ENCODE assay signal across 10 cellular contexts in genomic region chr15:100372695-100373036, GRCh38. TPM values are rescaled to one million over a fixed set of nuclear protein-coding genes. Genes with fewer than 3 reads are reported as not detected.
DNase-seq lines count a peak whose midpoint lies in the region; ATAC-seq and TF ChIP-seq lines count a peak whose summit lies in the region.
"Had no signal": no experiment of that assay in that cellular context is flagged by ENCODE, and none has a peak within 500 bp of the region (broad histone marks: within the 10 kb centered on the region; RNA-seq: fewer than 3 reads in every experiment).

No MANE protein-coding gene starts in this region.

- H3K9me3 Mint-ChIP-seq in T-cell (peaks cover 3 to 13% (median 13%) of the 10 kb centered on the region in 3 donors), progenitor cell of endocrine pancreas (ENCODE audit: low read depth) (peaks cover 17% of the 10 kb centered on the region)

- H3K4me3 ChIP-seq in right atrium auricular region (peak overlapping the region; percentile 28 to 43), spleen (peak overlapping the region in 4 of 8 donors; percentile 2 to 59 (median 28))

- WGBS in spleen, 5 donors, result 19 to 26% (median 21%) methylated on average over 9 of the region's 9 CpGs

- H3K4me1 Mint-ChIP-seq in T-cell (peaks cover 11 to 14% (median 12%) of the 10 kb centered on the region in 3 donors), progenitor cell of endocrine pancreas (ENCODE audit: low read depth) (peaks cover 3% of the 10 kb centered on the region)

- ATAC-seq in T-cell (replicated peaks in 1 of 4) (no peak), GM18861 (IDR thresholded peaks at IDR 0.05; ENCODE audit: unreplicated experiment) (no peak), HG03045 (IDR thresholded peaks at IDR 0.05; ENCODE audit: unreplicated experiment) (no peak)

- H3K27me3 Mint-ChIP-seq in T-cell (peaks cover 45 to 52% of the 10 kb centered on the region in 2 donors), progenitor cell of endocrine pancreas (peaks cover 46% of the 10 kb centered on the region)

- no peak for TF ChIP-seq CTCF in GM10266 (IDR thresholded peaks at IDR 0.05; ENCODE audit: control insufficient read depth, insufficient read depth, low read depth, missing control alignments)
- TF ChIP-seq CTCF in right atrium auricular region (IDR thresholded peaks at IDR 0.05), result no peak
- no peak for TF ChIP-seq CTCF in progenitor cell of endocrine pancreas (IDR thresholded peaks at IDR 0.05; ENCODE audit: unreplicated experiment)
- TF ChIP-seq CTCF in spleen (IDR thresholded peaks at IDR 0.05 in 8 of 11, conservative IDR thresholded peaks at IDR 0.05 in 3 of 11), result no peak

- H3K4me3 Mint-ChIP-seq in T-cell, result peak overlapping the region in 2 of 3 donors; percentile 0 to 65
- peak overlapping the region; percentile 42 for H3K4me3 Mint-ChIP-seq in progenitor cell of endocrine pancreas (ENCODE audit: low read depth)

- H3K9me3 ChIP-seq in right atrium auricular region (peaks cover 0 to 19% of the 10 kb centered on the region in 2 donors), spleen (peaks cover 0 to 29% (median 13%) of the 10 kb centered on the region in 8 donors)

- peaks cover 0 to 3% of the 10 kb centered on the region in 2 donors for H3K4me1 ChIP-seq in right atrium auricular region
- peaks cover 0 to 10% (median 4%) of the 10 kb centered on the region in 6 donors for H3K4me1 ChIP-seq in spleen

- no peak for TF ChIP-seq POLR2A in spleen (IDR thresholded peaks at IDR 0.05)

- intact Hi-C loops in spleen (cut with DNase I; ENCODE audit: low total_unique reads), result no loop called here

- DNase-seq in GM10266 (ENCODE audit: extremely low spot score) (peak; percentile 17), T-cell (no peak), right atrium auricular region (ENCODE audit: low spot score) (no peak), progenitor cell of endocrine pancreas (ENCODE audit: low spot score, unreplicated experiment) (no peak), spleen (no peak), NCI-H2171 (lab: John Stamatoyannopoulos, UW) (no peak)
- DNase-seq: dermis blood vessel endothelial cell, T-helper 1 cell had no signal

- H3K36me3 Mint-ChIP-seq in T-cell (no peaks in the 10 kb centered on the region), progenitor cell of endocrine pancreas (ENCODE audit: insufficient read depth) (no peaks in the 10 kb centered on the region)

- CTCF ChIA-PET in T-cell (lab: Charles Lee), result no interaction called here

- H3K36me3 ChIP-seq in right atrium auricular region (no peaks in the 10 kb centered on the region), spleen (no peaks in the 10 kb centered on the region)

- no peak overlapping the region for H3K27ac ChIP-seq in right atrium auricular region
- H3K27ac ChIP-seq in spleen, result peak overlapping the region in 1 of 8 donors; percentile 38

- H3K27ac Mint-ChIP-seq in T-cell, result no peak overlapping the region
- H3K27ac Mint-ChIP-seq in progenitor cell of endocrine pancreas, result no peak overlapping the region

- POLR2A ChIA-PET in T-cell (lab: Charles Lee), result no interaction called here

- H3K27me3 ChIP-seq in right atrium auricular region (peaks cover 0 to 8% of the 10 kb centered on the region in 2 donors), spleen (replicated peaks in 1 of 7) (peaks cover 0 to 46% (median 17%) of the 10 kb centered on the region in 7 donors)

RNA-seq across cellular contexts. Expression of gene ADAMTS17, which starts 30.9 kb away (rescaled TPM):
- total RNA-seq in T-cell, result 10 to 100 TPM in 4 of 5 donors, 1 to 10 TPM in 1; 8.9 to 17.8 (median 11.6) TPM
- total RNA-seq in right atrium auricular region, result 1 to 10 TPM; 3.6 to 4.4 TPM
- total RNA-seq in progenitor cell of endocrine pancreas, result 3.5 and 4.7 TPM in 2 replicates
- 10 to 100 TPM in 2 of 7 donors, 1 to 10 TPM in 5; 5.2 to 13.2 (median 8.5) TPM for total RNA-seq in spleen
- polyA plus RNA-seq in spleen, result under 1 TPM; 0.21 to 0.72 (median 0.51) TPM
